9 cellular contexts compared by ENCODE assay signal in genomic region chr10:33009244-33010131, GRCh38. TPM values are rescaled to one million over a fixed set of nuclear protein-coding genes. Genes with fewer than 3 reads are reported as not detected.
DNase-seq lines count a peak whose midpoint lies in the region; ATAC-seq and TF ChIP-seq lines count a peak whose summit lies in the region.
"Had no signal": no experiment of that assay in that cellular context is flagged by ENCODE, and none has a peak within 500 bp of the region (broad histone marks: within the 10 kb centered on the region; RNA-seq: fewer than 3 reads in every experiment).

No MANE protein-coding gene starts in this region.

- no peak overlapping the region for H3K4me2 ChIP-seq in parathyroid adenoma (ENCODE audit: low read length)

- H3K9me3 Mint-ChIP-seq in activated CD4-positive, alpha-beta T cell treated with anti-CD3 and anti-CD28 coated beads, Interleukin-2, amount 10 ng/mL, durations not matched to agents 24 days and 14 days = no peaks in the 10 kb centered on the region
- H3K9me3 Mint-ChIP-seq in activated naive CD8-positive, alpha-beta T cell treated with anti-CD3 and anti-CD28 coated beads, Interleukin-2, amount 50 U/mL, for 24 hours = no peaks in the 10 kb centered on the region
- no peaks in the 10 kb centered on the region for H3K9me3 Mint-ChIP-seq in osteocyte (ENCODE audit: unreplicated experiment)

- peaks cover 29% of the 10 kb centered on the region for H3K4me1 ChIP-seq in HUES48 (ENCODE audit: control insufficient read depth, insufficient read depth, low read length)
- H3K4me1 ChIP-seq in parathyroid adenoma = peaks cover 3% of the 10 kb centered on the region

- H3K4me3 Mint-ChIP-seq in activated CD4-positive, alpha-beta T cell treated with anti-CD3 and anti-CD28 coated beads, Interleukin-2, amount 10 ng/mL, durations not matched to agents 24 days and 14 days = no peak overlapping the region
- no peak overlapping the region for H3K4me3 Mint-ChIP-seq in activated naive CD8-positive, alpha-beta T cell treated with anti-CD3 and anti-CD28 coated beads, Interleukin-2, amount 50 U/mL, for 24 hours
- no peak overlapping the region for H3K4me3 Mint-ChIP-seq in osteocyte (ENCODE audit: unreplicated experiment)

- 0 out of 2 replicates have a peak overlapping the region, but pooled peaks have one; percentile 8 for H3K4me3 ChIP-seq in HUES48 (ENCODE audit: low read depth, low read length)
- no peak overlapping the region for H3K4me3 ChIP-seq in parathyroid adenoma (ENCODE audit: low read depth, low read length)
- H3K4me3 ChIP-seq: lung had no signal

- H3K36me3 ChIP-seq in HUES48 (ENCODE audit: control insufficient read depth, insufficient read depth, low read length) (no peaks in the 10 kb centered on the region), parathyroid adenoma (ENCODE audit: control insufficient read depth, insufficient read depth, low read length) (no peaks in the 10 kb centered on the region)

- intact Hi-C loops in activated CD4-positive, alpha-beta T cell treated with anti-CD3 and anti-CD28 coated beads, Interleukin-2, amount 10 ng/mL, durations not matched to agents 24 days and 14 days (cut with micrococcal nuclease) = loop anchor here (2.0 to 5.0 kb wide), 4 partner anchors 29 to 631 kb away; partner anchors contain the start of gene CCDC7

- no peaks in the 10 kb centered on the region for H3K36me3 Mint-ChIP-seq in activated CD4-positive, alpha-beta T cell treated with anti-CD3 and anti-CD28 coated beads, Interleukin-2, amount 10 ng/mL, durations not matched to agents 24 days and 14 days (ENCODE audit: low read depth)
- H3K36me3 Mint-ChIP-seq in activated naive CD8-positive, alpha-beta T cell treated with anti-CD3 and anti-CD28 coated beads, Interleukin-2, amount 50 U/mL, for 24 hours (ENCODE audit: low read depth) = no peaks in the 10 kb centered on the region
- no peaks in the 10 kb centered on the region for H3K36me3 Mint-ChIP-seq in osteocyte (ENCODE audit: unreplicated experiment)

- H3K9ac ChIP-seq in HUES48 (ENCODE audit: low read depth, low read length) (no peak overlapping the region), parathyroid adenoma (no peak overlapping the region)

- peaks cover 11% of the 10 kb centered on the region for H3K27me3 Mint-ChIP-seq in activated CD4-positive, alpha-beta T cell treated with anti-CD3 and anti-CD28 coated beads, Interleukin-2, amount 10 ng/mL, durations not matched to agents 24 days and 14 days
- peaks cover 5% of the 10 kb centered on the region for H3K27me3 Mint-ChIP-seq in activated naive CD8-positive, alpha-beta T cell treated with anti-CD3 and anti-CD28 coated beads, Interleukin-2, amount 50 U/mL, for 24 hours
- no peaks in the 10 kb centered on the region for H3K27me3 Mint-ChIP-seq in osteocyte (ENCODE audit: unreplicated experiment)

- H2AFZ ChIP-seq in parathyroid adenoma = peak overlapping the region; percentile 70

- ATAC-seq in activated naive CD8-positive, alpha-beta T cell treated with anti-CD3 and anti-CD28 coated beads, Interleukin-2, amount 50 U/mL, for 24 hours = peak; percentile 44

- no peak for DNase-seq in activated CD4-positive, alpha-beta T cell treated with anti-CD3 and anti-CD28 coated beads, Interleukin-2, amount 10 ng/mL, durations not matched to agents 24 days and 14 days
- no peak for DNase-seq in activated CD4-positive, alpha-beta T cell treated with anti-CD3 and anti-CD28 coated beads, Interleukin-2, amount 50 U/mL, for 48 hours
- DNase-seq in activated naive CD8-positive, alpha-beta T cell treated with anti-CD3 and anti-CD28 coated beads, Interleukin-2, amount 50 U/mL, for 24 hours = no peak
- no peak for DNase-seq in effector CD4-positive, alpha-beta T cell
- no peak for DNase-seq in osteocyte (ENCODE audit: extremely low spot score, unreplicated experiment)
- no peak for DNase-seq in H4 (ENCODE audit: low spot score)

- H3K27ac Mint-ChIP-seq in activated CD4-positive, alpha-beta T cell treated with anti-CD3 and anti-CD28 coated beads, Interleukin-2, amount 10 ng/mL, durations not matched to agents 24 days and 14 days = peak overlapping the region; percentile 10
- H3K27ac Mint-ChIP-seq in activated naive CD8-positive, alpha-beta T cell treated with anti-CD3 and anti-CD28 coated beads, Interleukin-2, amount 50 U/mL, for 24 hours = peak overlapping the region; percentile 29
- no peak overlapping the region for H3K27ac Mint-ChIP-seq in osteocyte (ENCODE audit: unreplicated experiment)

- H3K9me3 ChIP-seq in HUES48 (ENCODE audit: control insufficient read depth, insufficient read depth, low read length) = no peaks in the 10 kb centered on the region
- no peaks in the 10 kb centered on the region for H3K9me3 ChIP-seq in parathyroid adenoma (ENCODE audit: control insufficient read depth, low read length)

- H3K4me1 Mint-ChIP-seq in activated CD4-positive, alpha-beta T cell treated with anti-CD3 and anti-CD28 coated beads, Interleukin-2, amount 10 ng/mL, durations not matched to agents 24 days and 14 days = peaks cover 19% of the 10 kb centered on the region
- peaks cover 36% of the 10 kb centered on the region for H3K4me1 Mint-ChIP-seq in activated naive CD8-positive, alpha-beta T cell treated with anti-CD3 and anti-CD28 coated beads, Interleukin-2, amount 50 U/mL, for 24 hours
- H3K4me1 Mint-ChIP-seq in osteocyte (ENCODE audit: unreplicated experiment) = peaks cover 31% of the 10 kb centered on the region

- H3K27ac ChIP-seq in HUES48 (ENCODE audit: low read depth, low read length) (no peak overlapping the region), parathyroid adenoma (no peak overlapping the region)

- no peaks in the 10 kb centered on the region for H3K79me2 ChIP-seq in parathyroid adenoma

- H3K27me3 ChIP-seq in HUES48 (ENCODE audit: control insufficient read depth, insufficient read depth, low read length) = no peaks in the 10 kb centered on the region
- no peaks in the 10 kb centered on the region for H3K27me3 ChIP-seq in parathyroid adenoma (ENCODE audit: control insufficient read depth, insufficient read depth, low read length)

- no peak for TF ChIP-seq CTCF in parathyroid adenoma (IDR thresholded peaks at IDR 0.05)
- no peak for TF ChIP-seq CTCF in osteocyte (IDR thresholded peaks at IDR 0.05)

RNA-seq across cellular contexts. Expression of gene ITGB1, which starts 51.5 kb away (rescaled TPM):
- total RNA-seq in activated CD4-positive, alpha-beta T cell treated with anti-CD3 and anti-CD28 coated beads, Interleukin-2, amount 10 ng/mL, durations not matched to agents 24 days and 14 days = 50.5 and 57.5 TPM in 2 replicates
- total RNA-seq in osteocyte = 943 and 946 TPM in 2 replicates
- total RNA-seq in H4 (2014; rRNA removed; shearing (Covaris generic)) = 650 and 683 TPM in 2 replicates

Comparison
In these comparisons a context has a peak if more than half of its experiments do, and no peak if none do; other contexts are left out.
1. RNA of gene ITGB1, which starts 51.5 kb away (total RNA-seq): 943 to 946 TPM in osteocyte and 650 to 683 TPM in H4; 50.5 to 57.5 TPM in activated CD4-positive, alpha-beta T cell treated with anti-CD3 and anti-CD28 coated beads, Interleukin-2, amount 10 ng/mL, durations not matched to agents 24 days and 14 days; every median in the first group is over 10 times any median in the second.